Comparison of ENCODE assay signal across 14 cellular contexts in the genomic region with DNA sequence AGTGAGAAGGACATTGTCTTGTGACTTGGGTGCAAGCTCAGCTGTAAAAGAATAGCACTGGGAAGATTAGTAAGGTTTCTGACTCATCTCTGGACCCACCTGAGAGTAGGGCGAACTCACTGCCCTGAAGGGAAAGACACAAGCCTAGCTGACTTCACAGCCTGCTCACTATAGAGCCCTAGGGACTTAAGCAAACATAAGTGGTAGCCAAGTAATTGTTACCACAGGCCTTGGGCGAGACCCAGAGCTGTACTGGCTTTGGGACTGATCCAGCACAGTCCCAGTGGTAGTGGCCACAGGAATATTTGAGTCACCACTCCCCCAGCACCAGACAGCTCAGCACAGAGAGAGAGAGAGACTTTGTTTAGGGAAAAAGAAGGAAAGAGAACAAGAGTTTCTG.
A peak's percentile ranks its signal among the peaks of the same experiment; 100 is the strongest.
DNase-seq lines count a peak whose midpoint lies in the region; ATAC-seq and TF ChIP-seq lines count a peak whose summit lies in the region.
"Had no signal": no experiment of that assay in that cellular context is flagged by ENCODE, and none has a peak within 500 bp of the region (broad histone marks: within the 10 kb centered on the region; RNA-seq: fewer than 3 reads in every experiment).

No MANE protein-coding gene starts in this region.

- H3K4me3 ChIP-seq in cardiac fibroblast (replicated peaks in 1 of 2; ENCODE audit: low read depth in 2 of 2, low read length in 2 of 2) (no peak overlapping the region), rectal smooth muscle tissue (ENCODE audit: low read length) (no peak overlapping the region)
- H3K4me3 ChIP-seq: lower lobe of right lung had no signal

- H3K36me3 ChIP-seq in rectal smooth muscle tissue (ENCODE audit: control insufficient read depth, insufficient read depth, low read length), result no peaks in the 10 kb centered on the region
- H3K36me3 ChIP-seq: lower lobe of right lung had no signal

- no peak overlapping the region for H3K9ac ChIP-seq in rectal smooth muscle tissue (ENCODE audit: low read length)

- DNase-seq in GM04503 (ENCODE audit: low read depth), result peak; percentile 31
- DNase-seq in LHCN-M2 (ENCODE audit: low read depth), result peak; percentile 20
- peak; percentile 46 to 87 for DNase-seq in cardiac fibroblast (ENCODE audit: low read depth in 2 of 2)
- DNase-seq in middle frontal gyrus (ENCODE audit: extremely low spot score, low spot score), result no peak
- no peak for DNase-seq in cerebellar cortex (ENCODE audit: low spot score)
- DNase-seq: activated CD8-positive, alpha-beta memory T cell treated with anti-CD3 and anti-CD28 coated beads, Interleukin-2, amount 50 U/mL, for 4 hours; anterior cingulate cortex; foreskin melanocyte; lower lobe of right lung; NCI-H1092 treated with DMSO at 0.1 percent for 48 hours; retina had no signal

- no peak for TF ChIP-seq CTCF in cardiac fibroblast (IDR thresholded peaks at IDR 0.05; ENCODE audit: low read depth, low read length)

- no peaks in the 10 kb centered on the region for H3K4me1 ChIP-seq in rectal smooth muscle tissue (ENCODE audit: control insufficient read depth, insufficient read depth, low read length)
- H3K4me1 ChIP-seq: lower lobe of right lung had no signal

- H3K27ac ChIP-seq in rectal smooth muscle tissue (ENCODE audit: low read depth, low read length), result peak overlapping the region; percentile 10
- H3K27ac ChIP-seq: lower lobe of right lung had no signal

- no peaks in the 10 kb centered on the region for H3K27me3 ChIP-seq in rectal smooth muscle tissue (ENCODE audit: control insufficient read depth, insufficient read depth, low read length)

- ATAC-seq in GM19452 (IDR thresholded peaks at IDR 0.05; ENCODE audit: unreplicated experiment) (no peak), GM21737 (IDR thresholded peaks at IDR 0.05; ENCODE audit: unreplicated experiment) (no peak)

Comparison
In these comparisons a context has a peak if more than half of its experiments do, and no peak if none do; other contexts are left out.
1. DNase-seq: peak in GM04503 (single experiment), LHCN-M2 (single experiment) and cardiac fibroblast (2 of 2); none in middle frontal gyrus (single experiment) and cerebellar cortex (single experiment).